In the genomic region with DNA sequence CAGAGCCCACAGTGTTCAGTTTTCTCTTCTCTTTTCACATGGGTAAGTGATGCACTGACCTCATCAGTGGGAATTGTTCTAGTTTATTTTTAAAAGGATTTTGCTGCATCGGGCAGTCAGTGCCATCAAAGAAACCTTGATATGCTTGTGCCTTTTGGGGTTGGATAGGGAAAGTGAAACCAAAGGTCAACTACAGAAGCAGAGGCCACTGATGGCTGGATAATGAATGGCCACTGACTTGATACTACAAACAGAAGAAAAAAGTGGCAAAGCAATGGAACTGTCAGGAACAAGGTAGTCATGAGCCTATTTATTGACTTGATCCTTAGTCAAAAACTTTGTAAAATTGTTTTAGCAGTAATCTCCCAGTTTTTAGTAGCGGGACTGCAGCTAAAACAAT, we compare ENCODE assay signal across 22 cellular contexts.
DNase-seq lines count a peak whose midpoint lies in the region; ATAC-seq and TF ChIP-seq lines count a peak whose summit lies in the region.
"Had no signal": no experiment of that assay in that cellular context is flagged by ENCODE, and none has a peak within 500 bp of the region (broad histone marks: within the 10 kb centered on the region; RNA-seq: fewer than 3 reads in every experiment).

No MANE protein-coding gene starts in this region.

- POLR2A ChIA-PET in IMR-90 (lab: Charles Lee; ENCODE audit: unreplicated experiment) = no interaction called here

- H3K4me1 Mint-ChIP-seq in glutamatergic neuron (ENCODE audit: low read depth, unreplicated experiment) = no peaks in the 10 kb centered on the region
- H3K4me1 Mint-ChIP-seq: CD8-positive, alpha-beta memory T cell; H9 had no signal

- intact Hi-C loops in IMR-90 (cut with micrococcal nuclease) (loop anchor here (5.0 to 10.0 kb wide), 3 partner anchors 389 to 639 kb away; no protein-coding TSS in a partner anchor), left ventricle myocardium superior (cut with micrococcal nuclease) (no loop called here)

- peaks cover 6% of the 10 kb centered on the region; the same call in 1 of the 2 replicates for H3K4me1 ChIP-seq in IMR-90 (ENCODE audit: control insufficient read depth, insufficient read depth, low read length)
- H3K4me1 ChIP-seq in GM23248 (ENCODE audit: insufficient read depth) = peaks cover 18% of the 10 kb centered on the region

- no peak overlapping the region for H4K91ac ChIP-seq in IMR-90 (ENCODE audit: insufficient read depth, low read depth, low read length)

- no peak overlapping the region for H2BK5ac ChIP-seq in IMR-90 (ENCODE audit: low read depth, low read length, poor library complexity, severe bottlenecking)

- no peak overlapping the region for H2AFZ ChIP-seq in IMR-90 (replicated peaks; ENCODE audit: low read length, poor library complexity)
- H2AFZ ChIP-seq in GM23248 = no peak overlapping the region

- no peaks in the 10 kb centered on the region for H3K79me1 ChIP-seq in IMR-90 (ENCODE audit: low read depth in 1 of 2, low read length in 2 of 2)

- H4K20me1 ChIP-seq in IMR-90 (ENCODE audit: insufficient read depth, low read length) = no peaks in the 10 kb centered on the region
- no peaks in the 10 kb centered on the region for H4K20me1 ChIP-seq in GM23248 (ENCODE audit: insufficient read depth)

- no peak overlapping the region for H3K4me2 ChIP-seq in IMR-90 (ENCODE audit: low read depth, low read length)
- no peak overlapping the region for H3K4me2 ChIP-seq in GM23248 (ENCODE audit: unreplicated experiment)

- H3K79me2 ChIP-seq in GM23248 (ENCODE audit: insufficient read depth) = no peaks in the 10 kb centered on the region

- H3K14ac ChIP-seq in IMR-90 (replicated peaks; ENCODE audit: low read depth, low read length) = no peak overlapping the region

- no peak overlapping the region for H3K4ac ChIP-seq in IMR-90 (ENCODE audit: low read depth, low read length)

- H3K18ac ChIP-seq in IMR-90 (ENCODE audit: low read depth, low read length) = no peak overlapping the region

- no peaks in the 10 kb centered on the region for H3K27me3 Mint-ChIP-seq in glutamatergic neuron (ENCODE audit: unreplicated experiment)

- no peak overlapping the region for H2BK120ac ChIP-seq in IMR-90 (ENCODE audit: low read depth, low read length)

- H3K4me3 ChIP-seq in IMR-90 (ENCODE audit: insufficient read depth, low read depth, low read length) = no peak overlapping the region
- H3K4me3 ChIP-seq in GM23248 = no peak overlapping the region
- H3K4me3 ChIP-seq: SK-N-MC had no signal

- H3K9ac ChIP-seq in IMR-90 (ENCODE audit: low read depth, low read length) (no peak overlapping the region), GM23248 (no peak overlapping the region)

- ATAC-seq in IMR-90 (ENCODE audit: low read depth) (no peak), left ventricle myocardium superior (no peak)
- ATAC-seq: HepG2 had no signal

- no peaks in the 10 kb centered on the region for H3K9me2 ChIP-seq in GM23248 (ENCODE audit: insufficient read depth)

- H4K5ac ChIP-seq in IMR-90 (ENCODE audit: low read depth, low read length) = no peak overlapping the region

- no peaks in the 10 kb centered on the region for H3K9me1 ChIP-seq in IMR-90 (ENCODE audit: insufficient read depth, low read length)

- no peak overlapping the region for H2BK20ac ChIP-seq in IMR-90 (ENCODE audit: low read depth, low read length)

- TF ChIP-seq RAD21 in IMR-90 (IDR thresholded peaks at IDR 0.05; ENCODE audit: low read length) = no peak

- H3K27ac ChIP-seq in IMR-90 (ENCODE audit: insufficient read depth, low read length) = no peak overlapping the region
- H3K27ac ChIP-seq in GM23248 = no peak overlapping the region

- H3F3A ChIP-seq in GM23248 (ENCODE audit: insufficient read depth) = peaks cover 15% of the 10 kb centered on the region; the same call in 1 of the 2 replicates

- no peak overlapping the region for H3K27ac Mint-ChIP-seq in glutamatergic neuron (ENCODE audit: unreplicated experiment)
- H3K27ac Mint-ChIP-seq: H9, HFFc6 had no signal

- no peaks in the 10 kb centered on the region for H3K9me3 Mint-ChIP-seq in glutamatergic neuron (ENCODE audit: unreplicated experiment)
- H3K9me3 Mint-ChIP-seq: H9 had no signal

- BruUV-seq in IMR-90 (replicated peaks; lab: Mats Ljungman, UMichigan) = no TSS peak

- H4K8ac ChIP-seq in IMR-90 (ENCODE audit: low read depth in 2 of 2, low read length in 2 of 2) = no peak overlapping the region

- H2AK5ac ChIP-seq in IMR-90 (ENCODE audit: low read depth, low read length) = no peak overlapping the region

- H3K36me3 ChIP-seq in IMR-90 (ENCODE audit: control insufficient read depth, insufficient read depth, low read length) = no peaks in the 10 kb centered on the region
- H3K36me3 ChIP-seq in GM23248 (ENCODE audit: low read depth) = no peaks in the 10 kb centered on the region

- TF ChIP-seq POLR2A in IMR-90 (IDR thresholded peaks at IDR 0.05; ENCODE audit: low read depth, low read length) = no peak

- CTCF ChIA-PET in IMR-90 (lab: Yijun Ruan, JAX) = no interaction called here

- dilution Hi-C loops in IMR-90 (cut with HindIII; ENCODE audit: low sequenced_read_pairs, unreplicated experiment) = no loop called here

- no peak overlapping the region for H3K23ac ChIP-seq in IMR-90 (ENCODE audit: low read depth, low read length)

- no peaks in the 10 kb centered on the region for H3K36me3 Mint-ChIP-seq in glutamatergic neuron (ENCODE audit: unreplicated experiment)
- H3K36me3 Mint-ChIP-seq: CD8-positive, alpha-beta memory T cell had no signal

- DNase-seq in IMR-90 (no peak), RPMI7951 (ENCODE audit: low read depth) (peak; percentile 72), left kidney (ENCODE audit: low read depth, low spot score) (peak; percentile 18), MV-4-11 (lab: John Stamatoyannopoulos, UW) (no peak), left ventricle myocardium superior (no peak), GM23248 (no peak), glutamatergic neuron (no peak)
- DNase-seq: AML-193; C1 segment of cervical spinal cord; CD8-positive, alpha-beta memory T cell; EL; H9; HFFc6; KG1; NCI-H1694; NCI-H2081; NCI-H2171 treated with DMSO at 0.1 percent for 48 hours; NCI-H524 treated with DMSO at 0.1 percent for 48 hours; SHP77; SW 1271 had no signal

- no peak overlapping the region for H2AK9ac ChIP-seq in IMR-90 (replicated peaks; ENCODE audit: low read depth, low read length, poor library complexity)

- no peak overlapping the region for H3K4me3 Mint-ChIP-seq in glutamatergic neuron (ENCODE audit: unreplicated experiment)
- H3K4me3 Mint-ChIP-seq: CD8-positive, alpha-beta memory T cell; H9; HFFc6 had no signal

- H3K27me3 ChIP-seq in IMR-90 (ENCODE audit: control insufficient read depth, insufficient read depth, low read length) = no peaks in the 10 kb centered on the region
- no peaks in the 10 kb centered on the region for H3K27me3 ChIP-seq in GM23248 (replicated peaks; ENCODE audit: insufficient read depth)

- in situ Hi-C loops in IMR-90 (cut with MboI; ENCODE audit: low sequenced_read_pairs) = no loop called here
- in situ Hi-C loops in GM23248 (cut with MboI) = no loop called here

- no peak overlapping the region for H3K56ac ChIP-seq in IMR-90 (ENCODE audit: extremely low read depth, insufficient read depth, low read length)

- peak overlapping the region; percentile 20; the same call in 1 of the 3 replicates for H2BK15ac ChIP-seq in IMR-90 (ENCODE audit: low read depth, low read length)

- H3K9me3 ChIP-seq in IMR-90 (ENCODE audit: control insufficient read depth, insufficient read depth, low read length) (peaks cover 2% of the 10 kb centered on the region; the same call in 1 of the 2 replicates), GM23248 (ENCODE audit: low read depth) (no peaks in the 10 kb centered on the region)

- no CpG with 5 or more reads among the region's 2 CpGs for WGBS in IMR-90 (ENCODE audit: extremely low coverage in 2 of 2, insufficient read length in 1 of 2), 2 experiments
- WGBS in GM23248 (ENCODE audit: low coverage in 1 of 2, low lambda C conversion rate in 2 of 2, missing lambda C conversion rate in 2 of 2), 2 experiments = 62 to 70% methylated on average over 2 of the region's 2 CpGs

- TF ChIP-seq CTCF in IMR-90 (conservative IDR thresholded peaks at IDR 0.05; ENCODE audit: low read depth, low read length) = no peak
- TF ChIP-seq CTCF in glutamatergic neuron (IDR thresholded peaks at IDR 0.05; ENCODE audit: partially characterized antibody, unreplicated experiment) = no peak

TF ChIP-seq in IMR-90, 13 proteins besides CTCF, POLR2A, EP300 and RAD21:
- TF ChIP-seq MXI1 (IDR thresholded peaks at IDR 0.05; ENCODE audit: borderline replicate concordance, low read depth, low read length) (no peak), RFX5 (IDR thresholded peaks at IDR 0.05; ENCODE audit: low read depth, low read length) (no peak), RCOR1 (IDR thresholded peaks at IDR 0.05; ENCODE audit: insufficient replicate concordance, low read length) (no peak), NFE2L2 (IDR thresholded peaks at IDR 0.05; ENCODE audit: low read depth, low read length) (no peak)

Comparison
In these comparisons a context has a peak if more than half of its experiments do, and no peak if none do; other contexts are left out.
1. DNase-seq: peak in RPMI7951 (single experiment) and left kidney (single experiment); none in IMR-90 (single experiment), MV-4-11 (single experiment), left ventricle myocardium superior (single experiment), GM23248 (single experiment) and glutamatergic neuron (single experiment).